37 cellular contexts compared by ENCODE assay signal in genomic region chr1:237884237-237884636, GRCh38. TPM values are rescaled to one million over a fixed set of nuclear protein-coding genes. Genes with fewer than 3 reads are reported as not detected.
"Had no signal": no experiment of that assay in that cellular context is flagged by ENCODE, and none has a peak within 500 bp of the region (broad histone marks: within the 10 kb centered on the region; RNA-seq: fewer than 3 reads in every experiment).

No MANE protein-coding gene starts in this region.

- H3K27me3 ChIP-seq: brain microvascular endothelial cell, cardiac muscle cell, colonic mucosa, esophagus squamous epithelium had no signal

- H3K27ac ChIP-seq: brain microvascular endothelial cell, cardiac muscle cell, colonic mucosa, esophagus squamous epithelium, WERI-Rb-1 had no signal

- FAIRE-seq: astrocyte, endometrium, endothelial cell of umbilical vein, frontal cortex had no signal

- ATAC-seq: activated CD4-positive, CD25-positive, alpha-beta regulatory T cell treated with anti-CD3 and anti-CD28 coated beads, Interleukin-2, amount 50 U/mL, for 24 hours; activated CD8-positive, alpha-beta memory T cell treated with anti-CD3 and anti-CD28 coated beads, Interleukin-2, amount 10 ng/mL, durations not matched to agents 7 days and 5 days; activated CD8-positive, alpha-beta T cell treated with anti-CD3 and anti-CD28 coated beads, Interleukin-2, amount 10 ng/mL, durations not matched to agents 7 days and 5 days; activated T-cell treated with anti-CD3 and anti-CD28 coated beads, Interleukin-2, amount 50 U/mL, for 4 hours; activated T-helper 17 cell treated with anti-CD3 and anti-CD28 coated beads, Interleukin-2, amount 50 U/mL, for 72 hours; T-helper 17 cell had no signal

- DNase-seq: activated B cell treated with CpG ODN at 0.5 μM for 24 hours; activated CD4-positive, alpha-beta memory T cell treated with anti-CD3 and anti-CD28 coated beads for 36 hours; activated CD4-positive, alpha-beta T cell treated with anti-CD3 and anti-CD28 coated beads for 48 hours; activated CD8-positive, alpha-beta memory T cell treated with anti-CD3 and anti-CD28 coated beads, Interleukin-2, amount 10 ng/mL, durations not matched to agents 7 days and 5 days; activated CD8-positive, alpha-beta memory T cell treated with anti-CD3 and anti-CD28 coated beads, Interleukin-2, amount 50 U/mL, for 48 hours; activated CD8-positive, alpha-beta T cell treated with anti-CD3 and anti-CD28 coated beads, Interleukin-2, amount 10 ng/mL, durations not matched to agents 7 days and 5 days; activated effector memory CD4-positive, alpha-beta T cell treated with Interleukin-2 at 50 U/mL for 16 hours; activated gamma-delta T cell treated with Interleukin-2 at 50 U/mL for 16 hours; activated naive CD4-positive, alpha-beta T cell treated with anti-CD3 and anti-CD28 coated beads, Interleukin-2, amount 50 U/mL, for 16 hours; activated naive CD4-positive, alpha-beta T cell treated with Interleukin-2 at 50 U/mL for 16 hours; activated T-cell treated with anti-CD3 and anti-CD28 coated beads, Interleukin-2, amount 50 U/mL, for 4 hours; amniotic stem cell; anterior cingulate cortex; brain microvascular endothelial cell; central memory CD4-positive, alpha-beta T cell; cerebellar nuclear complex; colonic mucosa; effector CD8-positive, alpha-beta T cell; erythroblast; esophagus squamous epithelium; head of caudate nucleus; T-helper 1 cell; T-helper 17 cell; T1000; WERI-Rb-1 had no signal

- H3K4me3 ChIP-seq: cardiac muscle cell, colonic mucosa, esophagus squamous epithelium had no signal

- H3K9me3 ChIP-seq: colonic mucosa, esophagus squamous epithelium had no signal

- H3K36me3 ChIP-seq: brain microvascular endothelial cell, cardiac muscle cell, colonic mucosa, esophagus squamous epithelium, WERI-Rb-1 had no signal

- H3K4me1 ChIP-seq: colonic mucosa had no signal

RNA-seq across cellular contexts. Expression of gene ZP4, which starts 6.5 kb away (rescaled TPM):
- total RNA-seq: activated B cell treated with CpG ODN at 0.5 μM for 24 hours; activated CD4-positive, alpha-beta memory T cell treated with anti-CD3 and anti-CD28 coated beads for 36 hours; activated CD8-positive, alpha-beta memory T cell treated with anti-CD3 and anti-CD28 coated beads for 36 hours; activated CD8-positive, alpha-beta memory T cell treated with anti-CD3 and anti-CD28 coated beads, Interleukin-2, amount 10 ng/mL, durations not matched to agents 7 days and 5 days; activated CD8-positive, alpha-beta T cell treated with anti-CD3 and anti-CD28 coated beads, Interleukin-2, amount 10 ng/mL, durations not matched to agents 7 days and 5 days; activated T-cell treated with anti-CD3 and anti-CD28 coated beads, Interleukin-2, amount 50 U/mL, for 4 hours; activated T-helper 17 cell treated with anti-CD3 and anti-CD28 coated beads, Interleukin-2, amount 50 U/mL, for 72 hours; cardiac muscle cell; colonic mucosa; dermis microvascular lymphatic vessel endothelial cell; endothelial cell of umbilical vein; esophagus squamous epithelium; fibroblast of lung; fibroblast of villous mesenchyme; frontal cortex; T-helper 17 cell had no signal
- polyA plus RNA-seq: adipose tissue, cardiac muscle cell, endothelial cell of umbilical vein, fibroblast of lung had no signal
